ENCODE assay signal across 1 cellular context in genomic region chr4:52712172-52712990, GRCh38.
A peak's percentile ranks its signal among the peaks of the same experiment; 100 is the strongest.
TF ChIP-seq lines count a peak whose summit lies in the region.

No MANE protein-coding gene starts in this region.

TF ChIP-seq in HepG2, 621 proteins besides CTCF, POLR2A, EP300 and RAD21 (continued from another document and continues in another):
- TF ChIP-seq, protein P1, sequence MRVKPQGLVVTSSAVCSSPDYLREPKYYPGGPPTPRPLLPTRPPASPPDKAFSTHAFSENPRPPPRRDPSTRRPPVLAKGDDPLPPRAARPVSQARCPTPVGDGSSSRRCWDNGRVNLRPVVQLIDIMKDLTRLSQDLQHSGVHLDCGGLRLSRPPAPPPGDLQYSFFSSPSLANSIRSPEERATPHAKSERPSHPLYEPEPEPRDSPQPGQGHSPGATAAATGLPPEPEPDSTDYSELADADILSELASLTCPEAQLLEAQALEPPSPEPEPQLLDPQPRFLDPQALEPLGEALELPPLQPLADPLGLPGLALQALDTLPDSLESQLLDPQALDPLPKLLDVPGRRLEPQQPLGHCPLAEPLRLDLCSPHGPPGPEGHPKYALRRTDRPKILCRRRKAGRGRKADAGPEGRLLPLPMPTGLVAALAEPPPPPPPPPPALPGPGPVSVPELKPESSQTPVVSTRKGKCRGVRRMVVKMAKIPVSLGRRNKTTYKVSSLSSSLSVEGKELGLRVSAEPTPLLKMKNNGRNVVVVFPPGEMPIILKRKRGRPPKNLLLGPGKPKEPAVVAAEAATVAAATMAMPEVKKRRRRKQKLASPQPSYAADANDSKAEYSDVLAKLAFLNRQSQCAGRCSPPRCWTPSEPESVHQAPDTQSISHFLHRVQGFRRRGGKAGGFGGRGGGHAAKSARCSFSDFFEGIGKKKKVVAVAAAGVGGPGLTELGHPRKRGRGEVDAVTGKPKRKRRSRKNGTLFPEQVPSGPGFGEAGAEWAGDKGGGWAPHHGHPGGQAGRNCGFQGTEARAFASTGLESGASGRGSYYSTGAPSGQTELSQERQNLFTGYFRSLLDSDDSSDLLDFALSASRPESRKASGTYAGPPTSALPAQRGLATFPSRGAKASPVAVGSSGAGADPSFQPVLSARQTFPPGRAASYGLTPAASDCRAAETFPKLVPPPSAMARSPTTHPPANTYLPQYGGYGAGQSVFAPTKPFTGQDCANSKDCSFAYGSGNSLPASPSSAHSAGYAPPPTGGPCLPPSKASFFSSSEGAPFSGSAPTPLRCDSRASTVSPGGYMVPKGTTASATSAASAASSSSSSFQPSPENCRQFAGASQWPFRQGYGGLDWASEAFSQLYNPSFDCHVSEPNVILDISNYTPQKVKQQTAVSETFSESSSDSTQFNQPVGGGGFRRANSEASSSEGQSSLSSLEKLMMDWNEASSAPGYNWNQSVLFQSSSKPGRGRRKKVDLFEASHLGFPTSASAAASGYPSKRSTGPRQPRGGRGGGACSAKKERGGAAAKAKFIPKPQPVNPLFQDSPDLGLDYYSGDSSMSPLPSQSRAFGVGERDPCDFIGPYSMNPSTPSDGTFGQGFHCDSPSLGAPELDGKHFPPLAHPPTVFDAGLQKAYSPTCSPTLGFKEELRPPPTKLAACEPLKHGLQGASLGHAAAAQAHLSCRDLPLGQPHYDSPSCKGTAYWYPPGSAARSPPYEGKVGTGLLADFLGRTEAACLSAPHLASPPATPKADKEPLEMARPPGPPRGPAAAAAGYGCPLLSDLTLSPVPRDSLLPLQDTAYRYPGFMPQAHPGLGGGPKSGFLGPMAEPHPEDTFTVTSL (CRISPR knock-in tag; IDR thresholded peaks at IDR 0.05; ENCODE audit: borderline replicate concordance), result 0 out of 2 replicates have a peak, but pooled peaks have one; percentile 58
- TF ChIP-seq IKZF5 (CRISPR knock-in tag; IDR thresholded peaks at IDR 0.05) (peak; percentile 69), DMAP1 (CRISPR knock-in tag; IDR thresholded peaks at IDR 0.05) (peak; percentile 79), GATAD1 (CRISPR knock-in tag; IDR thresholded peaks at IDR 0.05) (peak; percentile 66), ELF4 (CRISPR knock-in tag; IDR thresholded peaks at IDR 0.05; ENCODE audit: borderline replicate concordance) (peak; percentile 60; the same call in 1 of the 2 replicates), GABPA (IDR thresholded peaks at IDR 0.05; ENCODE audit: low read depth, low read length) (peak; percentile 28), GABPA (CRISPR knock-in tag; IDR thresholded peaks at IDR 0.05; ENCODE audit: low read depth) (peak; percentile 75), JUN (CRISPR knock-in tag; IDR thresholded peaks at IDR 0.05) (peak; percentile 82; the same call in 1 of the 2 replicates), MAX (IDR thresholded peaks at IDR 0.05) (peak; percentile 84), ZNF143 (CRISPR knock-in tag; IDR thresholded peaks at IDR 0.05) (no peak), ZNF430 (CRISPR knock-in tag; IDR thresholded peaks at IDR 0.05) (peak; percentile 82), ZNF33B (CRISPR knock-in tag; IDR thresholded peaks at IDR 0.05) (peak; percentile 85; the same call in 1 of the 2 replicates), TCF7L2 (IDR thresholded peaks at IDR 0.05; ENCODE audit: low read depth, low read length) (no peak), ZSCAN9 (CRISPR knock-in tag; IDR thresholded peaks at IDR 0.05; ENCODE audit: borderline replicate concordance) (peak; percentile 20; the same call in 1 of the 2 replicates), EHMT2 (IDR thresholded peaks at IDR 0.05; ENCODE audit: borderline replicate concordance, low read depth, low read length) (no peak), ZNF660 (CRISPR knock-in tag; IDR thresholded peaks at IDR 0.05; ENCODE audit: borderline replicate concordance, low read depth) (no peak; the same call in 1 of the 2 replicates), FOXK2 (IDR thresholded peaks at IDR 0.05) (no peak), ZNF737 (CRISPR knock-in tag; IDR thresholded peaks at IDR 0.05; ENCODE audit: borderline replicate concordance) (0 out of 2 replicates have a peak, but pooled peaks have one; percentile 48), TCF12 (IDR thresholded peaks at IDR 0.05) (no peak), TCF12 (CRISPR knock-in tag; IDR thresholded peaks at IDR 0.05) (peak; percentile 73; the same call in 1 of the 2 replicates), ZFAT (CRISPR knock-in tag; conservative IDR thresholded peaks at IDR 0.05) (0 out of 2 replicates have a peak, but pooled peaks have one; percentile 65), CREB1 (IDR thresholded peaks at IDR 0.05) (peak; percentile 14; the same call in 1 of the 2 replicates), CREB1 (CRISPR knock-in tag; IDR thresholded peaks at IDR 0.05) (peak; percentile 37; the same call in 1 of the 2 replicates), REPIN1 (CRISPR knock-in tag; IDR thresholded peaks at IDR 0.05; ENCODE audit: borderline replicate concordance, low read depth) (peak; percentile 71; the same call in 1 of the 2 replicates), ZNF878 (CRISPR knock-in tag; IDR thresholded peaks at IDR 0.05) (no peak), ZNF160 (CRISPR knock-in tag; IDR thresholded peaks at IDR 0.05) (peak; percentile 29; the same call in 1 of the 2 replicates), KLF12 (CRISPR knock-in tag; IDR thresholded peaks at IDR 0.05; ENCODE audit: borderline replicate concordance) (peak; percentile 85), GATAD2A (CRISPR knock-in tag; IDR thresholded peaks at IDR 0.05) (peak; percentile 37; the same call in 1 of the 2 replicates), THAP11 (CRISPR knock-in tag; IDR thresholded peaks at IDR 0.05) (peak; percentile 68), NAIF1 (CRISPR knock-in tag; IDR thresholded peaks at IDR 0.05; ENCODE audit: borderline replicate concordance) (peak; percentile 68; the same call in 1 of the 2 replicates), ZNF441 (CRISPR knock-in tag; IDR thresholded peaks at IDR 0.05; ENCODE audit: borderline replicate concordance) (peak; percentile 59; the same call in 1 of the 2 replicates), KMT2A (CRISPR knock-in tag; IDR thresholded peaks at IDR 0.05) (peak; percentile 59; the same call in 1 of the 2 replicates), POGK (CRISPR knock-in tag; conservative IDR thresholded peaks at IDR 0.05) (peak; percentile 95), KLF9 (CRISPR knock-in tag; IDR thresholded peaks at IDR 0.05; ENCODE audit: low read depth) (0 out of 2 replicates have a peak, but pooled peaks have one; percentile 28), ZMYM4 (CRISPR knock-in tag; IDR thresholded peaks at IDR 0.05) (peak; percentile 89), SNAPC5 (CRISPR knock-in tag; IDR thresholded peaks at IDR 0.05; ENCODE audit: borderline replicate concordance) (no peak), SP140L (CRISPR knock-in tag; IDR thresholded peaks at IDR 0.05; ENCODE audit: borderline replicate concordance) (peak; percentile 20; the same call in 1 of the 2 replicates)
- TF ChIP-seq, protein P2, sequence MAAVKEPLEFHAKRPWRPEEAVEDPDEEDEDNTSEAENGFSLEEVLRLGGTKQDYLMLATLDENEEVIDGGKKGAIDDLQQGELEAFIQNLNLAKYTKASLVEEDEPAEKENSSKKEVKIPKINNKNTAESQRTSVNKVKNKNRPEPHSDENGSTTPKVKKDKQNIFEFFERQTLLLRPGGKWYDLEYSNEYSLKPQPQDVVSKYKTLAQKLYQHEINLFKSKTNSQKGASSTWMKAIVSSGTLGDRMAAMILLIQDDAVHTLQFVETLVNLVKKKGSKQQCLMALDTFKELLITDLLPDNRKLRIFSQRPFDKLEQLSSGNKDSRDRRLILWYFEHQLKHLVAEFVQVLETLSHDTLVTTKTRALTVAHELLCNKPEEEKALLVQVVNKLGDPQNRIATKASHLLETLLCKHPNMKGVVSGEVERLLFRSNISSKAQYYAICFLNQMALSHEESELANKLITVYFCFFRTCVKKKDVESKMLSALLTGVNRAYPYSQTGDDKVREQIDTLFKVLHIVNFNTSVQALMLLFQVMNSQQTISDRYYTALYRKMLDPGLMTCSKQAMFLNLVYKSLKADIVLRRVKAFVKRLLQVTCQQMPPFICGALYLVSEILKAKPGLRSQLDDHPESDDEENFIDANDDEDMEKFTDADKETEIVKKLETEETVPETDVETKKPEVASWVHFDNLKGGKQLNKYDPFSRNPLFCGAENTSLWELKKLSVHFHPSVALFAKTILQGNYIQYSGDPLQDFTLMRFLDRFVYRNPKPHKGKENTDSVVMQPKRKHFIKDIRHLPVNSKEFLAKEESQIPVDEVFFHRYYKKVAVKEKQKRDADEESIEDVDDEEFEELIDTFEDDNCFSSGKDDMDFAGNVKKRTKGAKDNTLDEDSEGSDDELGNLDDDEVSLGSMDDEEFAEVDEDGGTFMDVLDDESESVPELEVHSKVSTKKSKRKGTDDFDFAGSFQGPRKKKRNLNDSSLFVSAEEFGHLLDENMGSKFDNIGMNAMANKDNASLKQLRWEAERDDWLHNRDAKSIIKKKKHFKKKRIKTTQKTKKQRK (IDR thresholded peaks at IDR 0.05; ENCODE audit: low read length), result no peak
- TF ChIP-seq, protein P3, sequence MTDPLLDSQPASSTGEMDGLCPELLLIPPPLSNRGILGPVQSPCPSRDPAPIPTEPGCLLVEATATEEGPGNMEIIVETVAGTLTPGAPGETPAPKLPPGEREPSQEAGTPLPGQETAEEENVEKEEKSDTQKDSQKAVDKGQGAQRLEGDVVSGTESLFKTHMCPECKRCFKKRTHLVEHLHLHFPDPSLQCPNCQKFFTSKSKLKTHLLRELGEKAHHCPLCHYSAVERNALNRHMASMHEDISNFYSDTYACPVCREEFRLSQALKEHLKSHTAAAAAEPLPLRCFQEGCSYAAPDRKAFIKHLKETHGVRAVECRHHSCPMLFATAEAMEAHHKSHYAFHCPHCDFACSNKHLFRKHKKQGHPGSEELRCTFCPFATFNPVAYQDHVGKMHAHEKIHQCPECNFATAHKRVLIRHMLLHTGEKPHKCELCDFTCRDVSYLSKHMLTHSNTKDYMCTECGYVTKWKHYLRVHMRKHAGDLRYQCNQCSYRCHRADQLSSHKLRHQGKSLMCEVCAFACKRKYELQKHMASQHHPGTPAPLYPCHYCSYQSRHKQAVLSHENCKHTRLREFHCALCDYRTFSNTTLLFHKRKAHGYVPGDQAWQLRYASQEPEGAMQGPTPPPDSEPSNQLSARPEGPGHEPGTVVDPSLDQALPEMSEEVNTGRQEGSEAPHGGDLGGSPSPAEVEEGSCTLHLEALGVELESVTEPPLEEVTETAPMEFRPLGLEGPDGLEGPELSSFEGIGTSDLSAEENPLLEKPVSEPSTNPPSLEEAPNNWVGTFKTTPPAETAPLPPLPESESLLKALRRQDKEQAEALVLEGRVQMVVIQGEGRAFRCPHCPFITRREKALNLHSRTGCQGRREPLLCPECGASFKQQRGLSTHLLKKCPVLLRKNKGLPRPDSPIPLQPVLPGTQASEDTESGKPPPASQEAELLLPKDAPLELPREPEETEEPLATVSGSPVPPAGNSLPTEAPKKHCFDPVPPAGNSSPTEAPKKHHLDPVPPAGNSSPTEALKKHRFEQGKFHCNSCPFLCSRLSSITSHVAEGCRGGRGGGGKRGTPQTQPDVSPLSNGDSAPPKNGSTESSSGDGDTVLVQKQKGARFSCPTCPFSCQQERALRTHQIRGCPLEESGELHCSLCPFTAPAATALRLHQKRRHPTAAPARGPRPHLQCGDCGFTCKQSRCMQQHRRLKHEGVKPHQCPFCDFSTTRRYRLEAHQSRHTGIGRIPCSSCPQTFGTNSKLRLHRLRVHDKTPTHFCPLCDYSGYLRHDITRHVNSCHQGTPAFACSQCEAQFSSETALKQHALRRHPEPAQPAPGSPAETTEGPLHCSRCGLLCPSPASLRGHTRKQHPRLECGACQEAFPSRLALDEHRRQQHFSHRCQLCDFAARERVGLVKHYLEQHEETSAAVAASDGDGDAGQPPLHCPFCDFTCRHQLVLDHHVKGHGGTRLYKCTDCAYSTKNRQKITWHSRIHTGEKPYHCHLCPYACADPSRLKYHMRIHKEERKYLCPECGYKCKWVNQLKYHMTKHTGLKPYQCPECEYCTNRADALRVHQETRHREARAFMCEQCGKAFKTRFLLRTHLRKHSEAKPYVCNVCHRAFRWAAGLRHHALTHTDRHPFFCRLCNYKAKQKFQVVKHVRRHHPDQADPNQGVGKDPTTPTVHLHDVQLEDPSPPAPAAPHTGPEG (CRISPR knock-in tag; IDR thresholded peaks at IDR 0.05), result peak; percentile 77; the same call in 1 of the 2 replicates
- TF ChIP-seq, protein P4, sequence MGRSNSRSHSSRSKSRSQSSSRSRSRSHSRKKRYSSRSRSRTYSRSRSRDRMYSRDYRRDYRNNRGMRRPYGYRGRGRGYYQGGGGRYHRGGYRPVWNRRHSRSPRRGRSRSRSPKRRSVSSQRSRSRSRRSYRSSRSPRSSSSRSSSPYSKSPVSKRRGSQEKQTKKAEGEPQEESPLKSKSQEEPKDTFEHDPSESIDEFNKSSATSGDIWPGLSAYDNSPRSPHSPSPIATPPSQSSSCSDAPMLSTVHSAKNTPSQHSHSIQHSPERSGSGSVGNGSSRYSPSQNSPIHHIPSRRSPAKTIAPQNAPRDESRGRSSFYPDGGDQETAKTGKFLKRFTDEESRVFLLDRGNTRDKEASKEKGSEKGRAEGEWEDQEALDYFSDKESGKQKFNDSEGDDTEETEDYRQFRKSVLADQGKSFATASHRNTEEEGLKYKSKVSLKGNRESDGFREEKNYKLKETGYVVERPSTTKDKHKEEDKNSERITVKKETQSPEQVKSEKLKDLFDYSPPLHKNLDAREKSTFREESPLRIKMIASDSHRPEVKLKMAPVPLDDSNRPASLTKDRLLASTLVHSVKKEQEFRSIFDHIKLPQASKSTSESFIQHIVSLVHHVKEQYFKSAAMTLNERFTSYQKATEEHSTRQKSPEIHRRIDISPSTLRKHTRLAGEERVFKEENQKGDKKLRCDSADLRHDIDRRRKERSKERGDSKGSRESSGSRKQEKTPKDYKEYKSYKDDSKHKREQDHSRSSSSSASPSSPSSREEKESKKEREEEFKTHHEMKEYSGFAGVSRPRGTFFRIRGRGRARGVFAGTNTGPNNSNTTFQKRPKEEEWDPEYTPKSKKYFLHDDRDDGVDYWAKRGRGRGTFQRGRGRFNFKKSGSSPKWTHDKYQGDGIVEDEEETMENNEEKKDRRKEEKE (IDR thresholded peaks at IDR 0.05), result no peak
